Comparison of ENCODE assay signal across 11 cellular contexts in the genomic region with DNA sequence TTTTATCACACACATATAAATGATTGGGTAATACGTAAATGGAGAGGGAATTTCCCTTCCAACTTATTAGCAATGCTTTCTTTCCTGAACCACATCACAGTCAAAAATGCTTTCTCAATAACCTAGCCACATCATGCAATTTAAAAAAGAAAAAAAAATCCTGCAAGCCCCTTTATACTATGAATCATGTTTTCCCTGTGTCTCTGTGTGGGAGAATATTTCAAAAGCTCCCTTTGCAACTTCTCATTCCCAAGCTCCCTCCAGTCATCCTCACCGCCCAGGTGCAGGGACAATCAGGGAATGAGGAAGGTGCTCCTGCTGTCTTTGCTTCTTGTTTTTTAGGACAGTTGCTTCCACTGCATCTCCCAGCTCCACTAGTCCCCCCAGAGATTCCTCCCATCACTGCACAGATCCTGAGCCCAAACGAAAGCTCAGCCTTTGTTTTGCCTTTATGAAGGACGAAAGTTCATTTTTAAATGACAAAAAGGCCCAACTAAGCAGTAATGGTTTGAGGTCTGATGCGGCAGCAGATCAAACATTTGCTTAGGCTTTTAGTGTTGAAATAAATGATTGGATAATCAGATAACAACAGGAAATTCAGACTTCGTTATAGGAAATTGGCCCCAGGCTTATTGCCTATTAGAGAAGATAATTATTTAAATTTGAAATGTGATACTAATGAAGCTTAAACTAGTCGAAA. TPM values are rescaled to one million over a fixed set of nuclear protein-coding genes. Genes with fewer than 3 reads are reported as not detected.
A peak's percentile ranks its signal among the peaks of the same experiment; 100 is the strongest.
DNase-seq lines count a peak whose midpoint lies in the region; ATAC-seq and TF ChIP-seq lines count a peak whose summit lies in the region.
"Had no signal": no experiment of that assay in that cellular context is flagged by ENCODE, and none has a peak within 500 bp of the region (broad histone marks: within the 10 kb centered on the region; RNA-seq: fewer than 3 reads in every experiment).

No MANE protein-coding gene starts in this region.

- H3K27ac ChIP-seq in iPS-18a (ENCODE audit: low read length) (peak overlapping the region; percentile 19), urinary bladder (ENCODE audit: low read depth) (peak overlapping the region; percentile 14), coronary artery (no peak overlapping the region)
- H3K27ac ChIP-seq: upper lobe of right lung had no signal

- H3K4me3 ChIP-seq in iPS-18a (ENCODE audit: low read length) = no peak overlapping the region
- H3K4me3 ChIP-seq in urinary bladder (ENCODE audit: low read depth, low read length) = no peak overlapping the region
- no peak overlapping the region for H3K4me3 ChIP-seq in coronary artery
- H3K4me3 ChIP-seq: upper lobe of right lung had no signal

- no peaks in the 10 kb centered on the region for H3K27me3 Mint-ChIP-seq in activated T-helper 17 cell treated with anti-CD3 and anti-CD28 coated beads, Interleukin-2, amount 50 U/mL, for 72 hours

- 70% methylated on average over 7 of the region's 7 CpGs for WGBS in urinary bladder

- H3K4me3 Mint-ChIP-seq in activated T-helper 17 cell treated with anti-CD3 and anti-CD28 coated beads, Interleukin-2, amount 50 U/mL, for 72 hours = no peak overlapping the region

- peak; percentile 71 for DNase-seq in HCEC 1CT
- no peak for DNase-seq in amniotic stem cell (lab: John Stamatoyannopoulos, UW)
- no peak for DNase-seq in coronary artery (ENCODE audit: low spot score)
- no peak for DNase-seq in GM10266 (ENCODE audit: extremely low spot score)
- DNase-seq: dermis blood vessel endothelial cell, NCI-H1092 treated with DMSO at 0.1 percent for 48 hours, upper lobe of right lung had no signal

- H3K9me3 ChIP-seq in iPS-18a (ENCODE audit: control insufficient read depth, low read depth, low read length) = no peaks in the 10 kb centered on the region
- H3K9me3 ChIP-seq: upper lobe of right lung had no signal

- H3K36me3 ChIP-seq in iPS-18a (ENCODE audit: control insufficient read depth, low read depth, low read length) (no peaks in the 10 kb centered on the region), urinary bladder (ENCODE audit: insufficient read depth) (no peaks in the 10 kb centered on the region)
- H3K36me3 ChIP-seq: upper lobe of right lung had no signal

- peaks cover 22% of the 10 kb centered on the region for H3K4me1 ChIP-seq in iPS-18a (ENCODE audit: control insufficient read depth, low read depth, low read length)
- no peaks in the 10 kb centered on the region for H3K4me1 ChIP-seq in urinary bladder (ENCODE audit: insufficient read depth)
- H3K4me1 ChIP-seq: upper lobe of right lung had no signal

- no peaks in the 10 kb centered on the region for H3K36me3 Mint-ChIP-seq in activated T-helper 17 cell treated with anti-CD3 and anti-CD28 coated beads, Interleukin-2, amount 50 U/mL, for 72 hours (ENCODE audit: low read depth)

- H3K9me3 Mint-ChIP-seq in activated T-helper 17 cell treated with anti-CD3 and anti-CD28 coated beads, Interleukin-2, amount 50 U/mL, for 72 hours = no peaks in the 10 kb centered on the region

- no peak overlapping the region for H3K9ac ChIP-seq in iPS-18a (ENCODE audit: low read length)

- peak overlapping the region; percentile 25 for H3K27ac Mint-ChIP-seq in activated T-helper 17 cell treated with anti-CD3 and anti-CD28 coated beads, Interleukin-2, amount 50 U/mL, for 72 hours

- peaks cover 4% of the 10 kb centered on the region for H3K4me1 Mint-ChIP-seq in activated T-helper 17 cell treated with anti-CD3 and anti-CD28 coated beads, Interleukin-2, amount 50 U/mL, for 72 hours

- no peaks in the 10 kb centered on the region for H3K27me3 ChIP-seq in iPS-18a (ENCODE audit: control insufficient read depth, insufficient read depth, low read length)
- H3K27me3 ChIP-seq: upper lobe of right lung had no signal

- ATAC-seq in activated T-helper 17 cell treated with anti-CD3 and anti-CD28 coated beads, Interleukin-2, amount 50 U/mL, for 72 hours (replicated peaks) = peak; percentile 44
- ATAC-seq: upper lobe of right lung had no signal

- no peak for TF ChIP-seq CTCF in coronary artery (IDR thresholded peaks at IDR 0.05)
- no peak for TF ChIP-seq CTCF in GM10266 (IDR thresholded peaks at IDR 0.05; ENCODE audit: control insufficient read depth, insufficient read depth, low read depth, missing control alignments)

RNA-seq across cellular contexts. Expression of gene ADGRG7, which starts 47.8 kb away (rescaled TPM):
- total RNA-seq in activated T-helper 17 cell treated with anti-CD3 and anti-CD28 coated beads, Interleukin-2, amount 50 U/mL, for 72 hours = not detected
- total RNA-seq in urinary bladder = 0.11 TPM
- polyA plus RNA-seq in urinary bladder = not detected
- total RNA-seq: dermis blood vessel endothelial cell, osteocyte, upper lobe of right lung had no signal

Comparison
In these comparisons a context has a peak if more than half of its experiments do, and no peak if none do; other contexts are left out.
1. H3K27ac ChIP-seq: peak in iPS-18a (single experiment) and urinary bladder (single experiment); none in coronary artery (0 of 2).